Comparison of ENCODE assay signal across 8 cellular contexts in genomic region chr6:65852369-65852852, GRCh38.
"Had no signal": no experiment of that assay in that cellular context is flagged by ENCODE, and none has a peak within 500 bp of the region (broad histone marks: within the 10 kb centered on the region; RNA-seq: fewer than 3 reads in every experiment).

No MANE protein-coding gene starts in this region.

- DNase-seq: GDM1, GF-D8 had no signal

- FAIRE-seq: G401.6, GM12878, GM12891, GM12892, GM18507, GM19239 had no signal

- ATAC-seq: GM12878 had no signal

- H3K4me3 ChIP-seq: GM12878 had no signal
